In genomic region chr5:163976691-163977090, GRCh38 we compare ENCODE assay signal across 23 cellular contexts.
"Had no signal": no experiment of that assay in that cellular context is flagged by ENCODE, and none has a peak within 500 bp of the region (broad histone marks: within the 10 kb centered on the region; RNA-seq: fewer than 3 reads in every experiment).

No MANE protein-coding gene starts in this region.

- H3K36me3 ChIP-seq: cardiac muscle cell, lower lobe of right lung, right atrium auricular region, spleen, vagina had no signal

- H3K27ac Mint-ChIP-seq: activated CD4-positive, alpha-beta memory T cell treated with anti-CD3 and anti-CD28 coated beads, Interleukin-2, amount 10 ng/mL, durations not matched to agents 7 days and 5 days; activated CD4-positive, alpha-beta T cell treated with anti-CD3 and anti-CD28 coated beads, Interleukin-2, amount 10 ng/mL, durations not matched to agents 24 days and 14 days; activated naive CD4-positive, alpha-beta T cell treated with anti-CD3 and anti-CD28 coated beads for 36 hours; activated naive CD8-positive, alpha-beta T cell treated with anti-CD3 and anti-CD28 coated beads, Interleukin-2, amount 10 ng/mL, durations not matched to agents 7 days and 5 days; activated T-cell treated with anti-CD3 and anti-CD28 coated beads, Interleukin-2, amount 50 U/mL, for 72 hours; dendritic cell treated with granulocyte-macrophage colony-stimulating factor and Interleukin-4, amounts not matched to agents 40 ng/mL and 50 ng/mL, for 4 days; type B pancreatic cell had no signal

- H3K9me3 Mint-ChIP-seq: activated CD4-positive, alpha-beta T cell treated with anti-CD3 and anti-CD28 coated beads, Interleukin-2, amount 10 ng/mL, durations not matched to agents 24 days and 14 days; activated naive CD4-positive, alpha-beta T cell treated with anti-CD3 and anti-CD28 coated beads for 36 hours; activated naive CD8-positive, alpha-beta T cell treated with anti-CD3 and anti-CD28 coated beads, Interleukin-2, amount 10 ng/mL, durations not matched to agents 7 days and 5 days; dendritic cell treated with granulocyte-macrophage colony-stimulating factor and Interleukin-4, amounts not matched to agents 40 ng/mL and 50 ng/mL, for 4 days; type B pancreatic cell had no signal

- FAIRE-seq: kidney had no signal

- H3K4me1 Mint-ChIP-seq: activated CD4-positive, alpha-beta memory T cell treated with anti-CD3 and anti-CD28 coated beads, Interleukin-2, amount 10 ng/mL, durations not matched to agents 7 days and 5 days; activated CD4-positive, alpha-beta T cell treated with anti-CD3 and anti-CD28 coated beads, Interleukin-2, amount 10 ng/mL, durations not matched to agents 24 days and 14 days; activated naive CD8-positive, alpha-beta T cell treated with anti-CD3 and anti-CD28 coated beads, Interleukin-2, amount 10 ng/mL, durations not matched to agents 7 days and 5 days; neural crest cell had no signal

- H3K27me3 ChIP-seq: cardiac muscle cell, right atrium auricular region, spleen, testis, vagina had no signal

- H3K9me3 ChIP-seq: lower lobe of right lung, mucosa of descending colon, right atrium auricular region, spleen, testis, vagina had no signal

- H3K36me3 Mint-ChIP-seq: activated naive CD8-positive, alpha-beta T cell treated with anti-CD3 and anti-CD28 coated beads, Interleukin-2, amount 10 ng/mL, durations not matched to agents 7 days and 5 days; type B pancreatic cell had no signal

- H3K4me3 Mint-ChIP-seq: activated CD4-positive, alpha-beta memory T cell treated with anti-CD3 and anti-CD28 coated beads, Interleukin-2, amount 10 ng/mL, durations not matched to agents 7 days and 5 days; activated CD4-positive, alpha-beta T cell treated with anti-CD3 and anti-CD28 coated beads, Interleukin-2, amount 10 ng/mL, durations not matched to agents 24 days and 14 days; activated naive CD4-positive, alpha-beta T cell treated with anti-CD3 and anti-CD28 coated beads for 36 hours; activated naive CD8-positive, alpha-beta T cell treated with anti-CD3 and anti-CD28 coated beads, Interleukin-2, amount 10 ng/mL, durations not matched to agents 7 days and 5 days; activated T-cell treated with anti-CD3 and anti-CD28 coated beads, Interleukin-2, amount 50 U/mL, for 72 hours; dendritic cell treated with granulocyte-macrophage colony-stimulating factor and Interleukin-4, amounts not matched to agents 40 ng/mL and 50 ng/mL, for 4 days; neural crest cell; type B pancreatic cell had no signal

- H3K4me3 ChIP-seq: cardiac muscle cell, lower lobe of right lung, mucosa of descending colon, right atrium auricular region, spleen, testis, vagina had no signal

- H3K4me1 ChIP-seq: lower lobe of right lung, right atrium auricular region, spleen, testis, vagina had no signal

- H3K27me3 Mint-ChIP-seq: activated CD4-positive, alpha-beta memory T cell treated with anti-CD3 and anti-CD28 coated beads, Interleukin-2, amount 10 ng/mL, durations not matched to agents 7 days and 5 days; activated CD4-positive, alpha-beta T cell treated with anti-CD3 and anti-CD28 coated beads, Interleukin-2, amount 10 ng/mL, durations not matched to agents 24 days and 14 days; activated naive CD8-positive, alpha-beta T cell treated with anti-CD3 and anti-CD28 coated beads, Interleukin-2, amount 10 ng/mL, durations not matched to agents 7 days and 5 days; dendritic cell treated with granulocyte-macrophage colony-stimulating factor and Interleukin-4, amounts not matched to agents 40 ng/mL and 50 ng/mL, for 4 days; type B pancreatic cell had no signal

- DNase-seq: activated CD4-positive, alpha-beta memory T cell treated with anti-CD3 and anti-CD28 coated beads, Interleukin-2, amount 10 ng/mL, durations not matched to agents 7 days and 5 days; activated CD4-positive, alpha-beta T cell treated with anti-CD3 and anti-CD28 coated beads, Interleukin-2, amount 10 ng/mL, durations not matched to agents 24 days and 14 days; activated effector memory CD4-positive, alpha-beta T cell treated with Interleukin-2 at 50 U/mL for 16 hours; activated naive CD4-positive, alpha-beta T cell treated with anti-CD3 and anti-CD28 coated beads for 36 hours; activated naive CD8-positive, alpha-beta T cell treated with anti-CD3 and anti-CD28 coated beads, Interleukin-2, amount 10 ng/mL, durations not matched to agents 7 days and 5 days; activated T-cell treated with anti-CD3 and anti-CD28 coated beads, Interleukin-2, amount 50 U/mL, for 72 hours; amniotic stem cell; effector CD8-positive, alpha-beta T cell; kidney; lower lobe of right lung; mesendoderm; mucosa of descending colon; spleen; stimulated activated CD4-positive, alpha-beta T cell treated with anti-CD3 and anti-CD28 coated beads, Interleukin-4, amount 100 ng/mL, for 1 hour; stimulated activated naive CD4-positive, alpha-beta T cell; testis had no signal

- H3K27ac ChIP-seq: cardiac muscle cell, lower lobe of right lung, right atrium auricular region, spleen, testis, vagina, VCaP had no signal
